8 cellular contexts compared by ENCODE assay signal in genomic region chr10:62779487-62780248, GRCh38. TPM values are rescaled to one million over a fixed set of nuclear protein-coding genes. Genes with fewer than 3 reads are reported as not detected.
A peak's percentile ranks its signal among the peaks of the same experiment; 100 is the strongest.
DNase-seq lines count a peak whose midpoint lies in the region; ATAC-seq and TF ChIP-seq lines count a peak whose summit lies in the region.

No MANE protein-coding gene starts in this region.

- peaks cover 6 to 7% of the 10 kb centered on the region in 2 donors for H3K36me3 Mint-ChIP-seq in activated T-cell treated with anti-CD3 and anti-CD28 coated beads, Interleukin-2, amount 50 U/mL, for 72 hours (ENCODE audit: insufficient read depth in 2 of 2)
- no peaks in the 10 kb centered on the region for H3K36me3 Mint-ChIP-seq in Caco-2 (ENCODE audit: insufficient read depth, unreplicated experiment)

- peak; percentile 95 for ATAC-seq in GM21515 (IDR thresholded peaks at IDR 0.05; ENCODE audit: unreplicated experiment)
- ATAC-seq in activated T-cell treated with anti-CD3 and anti-CD28 coated beads, Interleukin-2, amount 50 U/mL, for 72 hours (replicated peaks in 1 of 2), result peak; percentile 88 to 91

- no peaks in the 10 kb centered on the region for H3K79me2 ChIP-seq in Loucy (ENCODE audit: insufficient read depth, low read length)

- TF ChIP-seq POLR2A in spleen (IDR thresholded peaks at IDR 0.05), result no peak

- H3K27me3 ChIP-seq in Loucy (ENCODE audit: insufficient read depth, low read length, poor library complexity, severe bottlenecking), result no peaks in the 10 kb centered on the region
- no peaks in the 10 kb centered on the region for H3K27me3 ChIP-seq in spleen (replicated peaks in 1 of 7)
- no peaks in the 10 kb centered on the region; the same call in 1 of the 2 replicates for H3K27me3 ChIP-seq in Caco-2 (replicated peaks; ENCODE audit: control insufficient read depth, insufficient read depth, low read length)

- H3K4me3 Mint-ChIP-seq in activated T-cell treated with anti-CD3 and anti-CD28 coated beads, Interleukin-2, amount 50 U/mL, for 72 hours, result peak overlapping the region; percentile 13 to 25
- no peak overlapping the region for H3K4me3 Mint-ChIP-seq in Caco-2 (ENCODE audit: unreplicated experiment)

- H3K4me1 ChIP-seq in Loucy (ENCODE audit: insufficient read depth, low read length, poor library complexity, severe bottlenecking) (no peaks in the 10 kb centered on the region), spleen (peaks cover 10 to 20% (median 15%) of the 10 kb centered on the region in 6 donors), Caco-2 (no peaks in the 10 kb centered on the region)

- DNase-seq in COLO668 (lab: John Stamatoyannopoulos, UW; ENCODE audit: unreplicated experiment) (peak; percentile 7), spleen (peak; percentile 81), HUDEP-2 (lab: John Stamatoyannopoulos, UW; ENCODE audit: unreplicated experiment in 76 of 76) (no peak), Caco-2 (no peak), D341Med (ENCODE audit: low spot score) (no peak)
- DNase-seq in activated T-cell treated with anti-CD3 and anti-CD28 coated beads, Interleukin-2, amount 50 U/mL, for 72 hours, result peak; percentile 77 to 88

- TF ChIP-seq CTCF in Loucy (conservative IDR thresholded peaks at IDR 0.05; ENCODE audit: low read length), result no peak
- TF ChIP-seq CTCF in spleen (IDR thresholded peaks at IDR 0.05 in 8 of 11, conservative IDR thresholded peaks at IDR 0.05 in 3 of 11), result no peak
- no peak for TF ChIP-seq CTCF in Caco-2 (IDR thresholded peaks at IDR 0.05; ENCODE audit: insufficient read depth in 1 of 2, low read depth in 1 of 2, low read length in 1 of 2, severe bottlenecking in 1 of 2, unreplicated experiment in 1 of 2)

- H3K9me3 ChIP-seq in Loucy (ENCODE audit: insufficient read depth, low read depth, low read length) (no peaks in the 10 kb centered on the region), spleen (peaks cover 0 to 8% (median 0%) of the 10 kb centered on the region in 8 donors), Caco-2 (no peaks in the 10 kb centered on the region)

- no peaks in the 10 kb centered on the region for H3F3A ChIP-seq in Loucy (ENCODE audit: low read depth)

- H3K36me3 ChIP-seq in Loucy (ENCODE audit: insufficient read depth, low read length) (no peaks in the 10 kb centered on the region), spleen (no peaks in the 10 kb centered on the region), Caco-2 (ENCODE audit: control insufficient read depth, insufficient read depth, low read length) (no peaks in the 10 kb centered on the region)

- H3K4me3 ChIP-seq in Loucy (ENCODE audit: low read length, poor library complexity, severe bottlenecking) (no peak overlapping the region), spleen (no peak overlapping the region), Caco-2 (ENCODE audit: low read depth, low read length) (no peak overlapping the region)

- H3K27ac ChIP-seq in spleen, result no peak overlapping the region

- peaks cover 3 to 6% of the 10 kb centered on the region in 2 donors for H3K9me3 Mint-ChIP-seq in activated T-cell treated with anti-CD3 and anti-CD28 coated beads, Interleukin-2, amount 50 U/mL, for 72 hours
- H3K9me3 Mint-ChIP-seq in Caco-2 (ENCODE audit: unreplicated experiment), result peaks cover 6% of the 10 kb centered on the region

- H4K20me1 ChIP-seq in Loucy (ENCODE audit: insufficient read depth, low read length, poor library complexity, severe bottlenecking), result no peaks in the 10 kb centered on the region

- intact Hi-C loops in spleen (cut with DNase I; ENCODE audit: low total_unique reads), result no loop called here
- intact Hi-C loops in Caco-2 (cut with micrococcal nuclease; ENCODE audit: unreplicated experiment), result no loop called here

- H3K27ac Mint-ChIP-seq in activated T-cell treated with anti-CD3 and anti-CD28 coated beads, Interleukin-2, amount 50 U/mL, for 72 hours, result no peak overlapping the region
- H3K27ac Mint-ChIP-seq in Caco-2 (ENCODE audit: unreplicated experiment), result no peak overlapping the region

- WGBS in spleen, 5 donors, result 73 to 75% (median 74%) methylated on average over 5 of the region's 5 CpGs

- no peaks in the 10 kb centered on the region for H3K9me2 ChIP-seq in Loucy (replicated peaks; ENCODE audit: low read depth, low read length)

- H3K4me2 ChIP-seq in Loucy (ENCODE audit: low read depth, low read length, poor library complexity, severe bottlenecking), result peak overlapping the region; percentile 30

- CTCF ChIA-PET in Caco-2 (lab: Charles Lee), result no interaction called here

- no peak overlapping the region for H3K9ac ChIP-seq in Loucy (ENCODE audit: low read depth, low read length, poor library complexity, severe bottlenecking)

- no TSS peak for BruUV-seq in Caco-2 (replicated peaks; lab: Mats Ljungman, UMichigan)

- H2AFZ ChIP-seq in Loucy (ENCODE audit: low read length), result no peak overlapping the region

- POLR2A ChIA-PET in Caco-2 (lab: Charles Lee), result no interaction called here

- peaks cover 17% of the 10 kb centered on the region for H3K27me3 Mint-ChIP-seq in activated T-cell treated with anti-CD3 and anti-CD28 coated beads, Interleukin-2, amount 50 U/mL, for 72 hours (ENCODE audit: low read depth)
- H3K27me3 Mint-ChIP-seq in Caco-2 (ENCODE audit: insufficient read depth, unreplicated experiment), result no peaks in the 10 kb centered on the region

- peaks cover 42% of the 10 kb centered on the region for H3K4me1 Mint-ChIP-seq in activated T-cell treated with anti-CD3 and anti-CD28 coated beads, Interleukin-2, amount 50 U/mL, for 72 hours (ENCODE audit: low read depth)
- H3K4me1 Mint-ChIP-seq in Caco-2 (ENCODE audit: low read depth, unreplicated experiment), result peaks cover 6% of the 10 kb centered on the region

RNA-seq across cellular contexts. Expression of gene ADO, which starts 24.9 kb away (rescaled TPM):
- total RNA-seq in activated T-cell treated with anti-CD3 and anti-CD28 coated beads, Interleukin-2, amount 50 U/mL, for 72 hours, result 10 to 100 TPM; 26.3 to 33.4 TPM
- total RNA-seq in spleen, result 10 to 100 TPM; 16.3 to 21.2 (median 19.7) TPM
- polyA plus RNA-seq in spleen, result 10 to 100 TPM in 2 of 3 donors, 1 to 10 TPM in 1; 9.0 to 12.9 (median 10.3) TPM
- 31.3 and 34.1 TPM in 2 replicates for total RNA-seq in Caco-2 (2022)

RNA-seq across cellular contexts. Expression of gene EGR2, which starts 36.5 kb away (rescaled TPM):
- 10 to 100 TPM; 64.3 to 76.7 TPM for total RNA-seq in activated T-cell treated with anti-CD3 and anti-CD28 coated beads, Interleukin-2, amount 50 U/mL, for 72 hours
- 10 to 100 TPM in 2 of 7 donors, 1 to 10 TPM in 4, under 1 TPM in 1; 0.94 to 16.8 (median 3.3) TPM for total RNA-seq in spleen
- polyA plus RNA-seq in spleen, result 1 to 10 TPM; 1.5 to 6.3 (median 3.1) TPM
- 0.30 and 0.61 TPM in 2 replicates for total RNA-seq in Caco-2 (2022)

Comparison
In these comparisons a context has a peak if more than half of its experiments do, and no peak if none do; other contexts are left out.
1. DNase-seq: peak in COLO668 (single experiment), activated T-cell treated with anti-CD3 and anti-CD28 coated beads, Interleukin-2, amount 50 U/mL, for 72 hours (2 of 2) and spleen (single experiment); none in HUDEP-2 (0 of 76), Caco-2 (0 of 2) and D341Med (single experiment).